In genomic region chr21:27371065-27371464, GRCh38 we compare ENCODE assay signal across 21 cellular contexts.
"Had no signal": no experiment of that assay in that cellular context is flagged by ENCODE, and none has a peak within 500 bp of the region (broad histone marks: within the 10 kb centered on the region; RNA-seq: fewer than 3 reads in every experiment).

No MANE protein-coding gene starts in this region.

- H3K27ac ChIP-seq: breast epithelium, coronary artery, esophagus muscularis mucosa, tibial artery had no signal

- H3K27ac Mint-ChIP-seq: activated CD4-positive, alpha-beta T cell treated with anti-CD3 and anti-CD28 coated beads for 36 hours; activated naive CD4-positive, alpha-beta T cell treated with anti-CD3 and anti-CD28 coated beads, Interleukin-2, amount 50 U/mL, for 72 hours; activated T-cell treated with anti-CD3 and anti-CD28 coated beads, Interleukin-2, amount 50 U/mL, for 24 hours; activated T-helper 17 cell treated with anti-CD3 and anti-CD28 coated beads, Interleukin-2, amount 50 U/mL, for 72 hours; immature natural killer cell; naive thymus-derived CD8-positive, alpha-beta T cell; progenitor cell of endocrine pancreas; stimulated activated effector memory CD8-positive, alpha-beta T cell treated with anti-CD3 and anti-CD28 coated beads, Interleukin-12 subunit alpha, Interleukin-12 subunit beta, amount 100 ng/mL, for 72 hours; stimulated activated naive CD8-positive, alpha-beta T cell treated with anti-CD3 and anti-CD28 coated beads, Interleukin-15, amount 100 ng/mL, for 72 hours had no signal

- H3K4me1 Mint-ChIP-seq: activated CD4-positive, alpha-beta T cell treated with anti-CD3 and anti-CD28 coated beads for 36 hours; activated T-helper 17 cell treated with anti-CD3 and anti-CD28 coated beads, Interleukin-2, amount 50 U/mL, for 72 hours; immature natural killer cell; naive thymus-derived CD8-positive, alpha-beta T cell; stimulated activated effector memory CD8-positive, alpha-beta T cell treated with anti-CD3 and anti-CD28 coated beads, Interleukin-12 subunit alpha, Interleukin-12 subunit beta, amount 100 ng/mL, for 72 hours; stimulated activated naive CD8-positive, alpha-beta T cell treated with anti-CD3 and anti-CD28 coated beads, Interleukin-15, amount 100 ng/mL, for 72 hours had no signal

- H3K4me1 ChIP-seq: breast epithelium had no signal

- H3K4me3 Mint-ChIP-seq: activated CD4-positive, alpha-beta T cell treated with anti-CD3 and anti-CD28 coated beads for 36 hours; activated T-cell treated with anti-CD3 and anti-CD28 coated beads, Interleukin-2, amount 50 U/mL, for 24 hours; activated T-helper 17 cell treated with anti-CD3 and anti-CD28 coated beads, Interleukin-2, amount 50 U/mL, for 72 hours; immature natural killer cell; naive thymus-derived CD8-positive, alpha-beta T cell; stimulated activated effector memory CD8-positive, alpha-beta T cell treated with anti-CD3 and anti-CD28 coated beads, Interleukin-12 subunit alpha, Interleukin-12 subunit beta, amount 100 ng/mL, for 72 hours; stimulated activated naive CD8-positive, alpha-beta T cell treated with anti-CD3 and anti-CD28 coated beads, Interleukin-15, amount 100 ng/mL, for 72 hours had no signal

- H3K27me3 ChIP-seq: breast epithelium, esophagus muscularis mucosa, tibial artery had no signal

- H3K9me3 Mint-ChIP-seq: activated T-cell treated with anti-CD3 and anti-CD28 coated beads, Interleukin-2, amount 50 U/mL, for 24 hours had no signal

- ATAC-seq: activated CD4-positive, alpha-beta T cell treated with anti-CD3 and anti-CD28 coated beads for 36 hours; activated naive CD4-positive, alpha-beta T cell treated with anti-CD3 and anti-CD28 coated beads, Interleukin-2, amount 50 U/mL, for 72 hours; activated T-helper 17 cell treated with anti-CD3 and anti-CD28 coated beads, Interleukin-2, amount 50 U/mL, for 72 hours; naive thymus-derived CD8-positive, alpha-beta T cell; stimulated activated effector memory CD8-positive, alpha-beta T cell treated with anti-CD3 and anti-CD28 coated beads, Interleukin-12 subunit alpha, Interleukin-12 subunit beta, amount 100 ng/mL, for 72 hours; stimulated activated naive CD8-positive, alpha-beta T cell treated with anti-CD3 and anti-CD28 coated beads, Interleukin-15, amount 100 ng/mL, for 72 hours had no signal

- H3K36me3 Mint-ChIP-seq: activated naive CD4-positive, alpha-beta T cell treated with anti-CD3 and anti-CD28 coated beads, Interleukin-2, amount 50 U/mL, for 72 hours; immature natural killer cell; naive thymus-derived CD8-positive, alpha-beta T cell; stimulated activated effector memory CD8-positive, alpha-beta T cell treated with anti-CD3 and anti-CD28 coated beads, Interleukin-12 subunit alpha, Interleukin-12 subunit beta, amount 100 ng/mL, for 72 hours had no signal

- H3K9me3 ChIP-seq: breast epithelium, esophagus muscularis mucosa, tibial artery had no signal

- H3K36me3 ChIP-seq: breast epithelium, esophagus muscularis mucosa, tibial artery had no signal

- H3K27me3 Mint-ChIP-seq: activated CD4-positive, alpha-beta T cell treated with anti-CD3 and anti-CD28 coated beads for 36 hours; activated T-cell treated with anti-CD3 and anti-CD28 coated beads, Interleukin-2, amount 50 U/mL, for 24 hours; activated T-helper 17 cell treated with anti-CD3 and anti-CD28 coated beads, Interleukin-2, amount 50 U/mL, for 72 hours; naive thymus-derived CD8-positive, alpha-beta T cell; progenitor cell of endocrine pancreas; stimulated activated naive CD8-positive, alpha-beta T cell treated with anti-CD3 and anti-CD28 coated beads, Interleukin-15, amount 100 ng/mL, for 72 hours had no signal

- H3K4me3 ChIP-seq: breast epithelium, coronary artery, esophagus muscularis mucosa, lung, tibial artery had no signal

- DNase-seq: activated CD4-positive, alpha-beta T cell treated with anti-CD3 and anti-CD28 coated beads for 36 hours; activated CD4-positive, alpha-beta T cell treated with anti-CD3 and anti-CD28 coated beads, Interleukin-2, amount 50 U/mL, for 4 hours; activated CD8-positive, alpha-beta memory T cell treated with anti-CD3 and anti-CD28 coated beads for 24 hours; activated CD8-positive, alpha-beta memory T cell treated with anti-CD3 and anti-CD28 coated beads, Interleukin-2, amount 50 U/mL, for 4 hours; activated T-cell treated with anti-CD3 and anti-CD28 coated beads, Interleukin-2, amount 50 U/mL, for 24 hours; immature natural killer cell; naive thymus-derived CD8-positive, alpha-beta T cell; retina; stimulated activated CD4-positive, alpha-beta T cell treated with anti-CD3 and anti-CD28 coated beads, Interleukin-2, amount 100 ng/mL, for 24 hours; stimulated activated naive CD8-positive, alpha-beta T cell treated with anti-CD3 and anti-CD28 coated beads, Interleukin-15, amount 100 ng/mL, for 72 hours; T-helper 1 cell; T-helper 9 cell; tibial artery had no signal
